Comparison of ENCODE assay signal across 26 cellular contexts in genomic region chrX:129647588-129648410, GRCh38. TPM values are rescaled to one million over a fixed set of nuclear protein-coding genes. Genes with fewer than 3 reads are reported as not detected.
"Had no signal": no experiment of that assay in that cellular context is flagged by ENCODE, and none has a peak within 500 bp of the region (broad histone marks: within the 10 kb centered on the region; RNA-seq: fewer than 3 reads in every experiment).

No MANE protein-coding gene starts in this region.

- H3K36me3 ChIP-seq: gastrocnemius medialis, left lung, neural progenitor cell, prostate gland, sigmoid colon, tibial artery, upper lobe of right lung, uterus had no signal

- H3K4me1 ChIP-seq: gastrocnemius medialis, left lung, prostate gland, sigmoid colon, testis, tibial artery, upper lobe of right lung, uterus had no signal

- H3K4me1 Mint-ChIP-seq: mesothelial cell of epicardium; naive B cell; stimulated activated effector memory CD8-positive, alpha-beta T cell treated with anti-CD3 and anti-CD28 coated beads, Interleukin-12 subunit alpha, Interleukin-12 subunit beta, amount 100 ng/mL, for 72 hours had no signal

- H3K4me3 ChIP-seq: dorsolateral prefrontal cortex, gastrocnemius medialis, hepatocyte, left lung, mucosa of descending colon, neural progenitor cell, prostate gland, sigmoid colon, testis, tibial artery, upper lobe of right lung, uterus had no signal

- H3K36me3 Mint-ChIP-seq: mesothelial cell of epicardium; naive B cell; natural killer cell treated with Interleukin-12 subunit alpha and Interleukin-12 subunit beta and Interleukin-15 and Interleukin-18, amount 100 ng/mL, for 72 hours had no signal

- DNase-seq: cortex of kidney; dorsolateral prefrontal cortex; effector CD4-positive, alpha-beta T cell; gastrocnemius medialis; head of caudate nucleus; left cardiac atrium; left lung; mesenchymal stem cell; mucosa of descending colon; naive B cell; right cardiac atrium; stimulated activated CD4-positive, alpha-beta T cell treated with anti-CD3 and anti-CD28 coated beads, Interleukin-2, amount 100 ng/mL, for 24 hours; stimulated activated CD4-positive, alpha-beta T cell treated with anti-CD3 and anti-CD28 coated beads, Interleukin-4, amount 100 ng/mL, for 24 hours; stimulated activated naive CD4-positive, alpha-beta T cell treated with Interleukin-2 at 50 U/mL for 16 hours; substantia nigra; testis; tibial artery; upper lobe of right lung; uterus had no signal

- H3K4me3 Mint-ChIP-seq: mesothelial cell of epicardium; naive B cell; natural killer cell treated with Interleukin-12 subunit alpha and Interleukin-12 subunit beta and Interleukin-15 and Interleukin-18, amount 100 ng/mL, for 72 hours; neural progenitor cell; stimulated activated effector memory CD8-positive, alpha-beta T cell treated with anti-CD3 and anti-CD28 coated beads, Interleukin-12 subunit alpha, Interleukin-12 subunit beta, amount 100 ng/mL, for 72 hours had no signal

- H3K9me3 ChIP-seq: gastrocnemius medialis, left lung, mucosa of descending colon, prostate gland, sigmoid colon, testis, tibial artery, upper lobe of right lung, uterus had no signal

- H3K27ac Mint-ChIP-seq: mesothelial cell of epicardium; natural killer cell treated with Interleukin-12 subunit alpha and Interleukin-12 subunit beta and Interleukin-15 and Interleukin-18, amount 100 ng/mL, for 72 hours; neural progenitor cell; stimulated activated effector memory CD8-positive, alpha-beta T cell treated with anti-CD3 and anti-CD28 coated beads, Interleukin-12 subunit alpha, Interleukin-12 subunit beta, amount 100 ng/mL, for 72 hours had no signal

- H3K27ac ChIP-seq: dorsolateral prefrontal cortex, gastrocnemius medialis, hepatocyte, left lung, neural progenitor cell, prostate gland, sigmoid colon, testis, tibial artery, upper lobe of right lung, uterus had no signal

- H3K9me3 Mint-ChIP-seq: natural killer cell treated with Interleukin-12 subunit alpha and Interleukin-12 subunit beta and Interleukin-15 and Interleukin-18, amount 100 ng/mL, for 72 hours; stimulated activated effector memory CD8-positive, alpha-beta T cell treated with anti-CD3 and anti-CD28 coated beads, Interleukin-12 subunit alpha, Interleukin-12 subunit beta, amount 100 ng/mL, for 72 hours had no signal

- ATAC-seq: gastrocnemius medialis; left cardiac atrium; left lung; mucosa of descending colon; natural killer cell treated with Interleukin-12 subunit alpha and Interleukin-12 subunit beta and Interleukin-15 and Interleukin-18, amount 100 ng/mL, for 72 hours; right cardiac atrium; stimulated activated effector memory CD8-positive, alpha-beta T cell treated with anti-CD3 and anti-CD28 coated beads, Interleukin-12 subunit alpha, Interleukin-12 subunit beta, amount 100 ng/mL, for 72 hours; upper lobe of right lung had no signal

- H3K27me3 ChIP-seq: gastrocnemius medialis, left lung, sigmoid colon, testis, tibial artery, upper lobe of right lung, uterus had no signal

RNA-seq across cellular contexts. Expression of gene APLN, which starts 7.0 kb away (rescaled TPM):
- total RNA-seq: gastrocnemius medialis had no signal
